1 cellular context compared by ENCODE assay signal in genomic region chr2:120222186-120223033, GRCh38.
TF ChIP-seq lines count a peak whose summit lies in the region.

No MANE protein-coding gene starts in this region.

TF ChIP-seq in GM23338, 12 proteins besides CTCF, POLR2A, EP300 and RAD21 (continued from another document):
- no peak for TF ChIP-seq ZNF462 (CRISPR knock-in tag; IDR thresholded peaks at IDR 0.05)
